Comparison of ENCODE assay signal across 8 cellular contexts in genomic region chr10:118045154-118045841, GRCh38. TPM values are rescaled to one million over a fixed set of nuclear protein-coding genes. Genes with fewer than 3 reads are reported as not detected.
DNase-seq lines count a peak whose midpoint lies in the region; ATAC-seq, FAIRE-seq and TF ChIP-seq lines count a peak whose summit lies in the region.

No MANE protein-coding gene starts in this region.

- H3K36me3 ChIP-seq in SJCRH30 (no peaks in the 10 kb centered on the region), sigmoid colon (no peaks in the 10 kb centered on the region)

- peaks cover 18% of the 10 kb centered on the region for H3K4me1 ChIP-seq in SJCRH30
- H3K4me1 ChIP-seq in sigmoid colon, result peaks cover 0 to 58% (median 47%) of the 10 kb centered on the region in 4 donors

- H3K4me3 ChIP-seq in SJCRH30 (peak overlapping the region; percentile 91), fibroblast of mammary gland (ENCODE audit: control insufficient read depth, low read depth, low read length) (peak overlapping the region; percentile 76), sigmoid colon (peak overlapping the region; percentile 86 to 96 (median 90))

- TF ChIP-seq CTCF in fibroblast of mammary gland (conservative IDR thresholded peaks at IDR 0.05; ENCODE audit: control insufficient read depth, insufficient read depth, low read depth, low read length) (no peak), sigmoid colon (IDR thresholded peaks at IDR 0.05) (no peak)

- H3K27ac ChIP-seq in SJCRH30 (no peak overlapping the region; the same call in 1 of the 2 replicates), sigmoid colon (peak overlapping the region; percentile 96 to 97 (median 97))

- no peaks in the 10 kb centered on the region for H3K9me3 ChIP-seq in SJCRH30 (replicated peaks)
- H3K9me3 ChIP-seq in sigmoid colon, result no peaks in the 10 kb centered on the region

- FAIRE-seq in GM18507 (lab: Jason Lieb, UNC), result peak; percentile 15

- WGBS in sigmoid colon, 2 donors, result 51 to 66% methylated on average over 8 of the region's 8 CpGs

- DNase-seq in GM18507 (ENCODE audit: extremely low spot score, insufficient read length, low read depth) (no peak), SJCRH30 (no peak), fibroblast of mammary gland (ENCODE audit: low read depth) (peak; percentile 7), sigmoid colon (no peak), HT-29 (ENCODE audit: low spot score) (no peak)
- DNase-seq in stimulated activated naive CD4-positive, alpha-beta T cell treated with Interleukin-2 at 50 U/mL for 16 hours (lab: John Stamatoyannopoulos, UW), result no peak
- no peak for DNase-seq in stimulated activated CD4-positive, alpha-beta T cell treated with anti-CD3 and anti-CD28 coated beads, Interleukin-4, amount 100 ng/mL, for 4 hours

- intact Hi-C loops in sigmoid colon (cut with DNase I), result loop anchor here (5.0 to 10.0 kb wide), 6 partner anchors 62 to 680 kb away; partner anchors contain the start of genes FAM204A and PDZD8

- ATAC-seq in HG03175 (IDR thresholded peaks at IDR 0.05; ENCODE audit: unreplicated experiment), result no peak

- H3K27me3 ChIP-seq in SJCRH30 (no peaks in the 10 kb centered on the region), sigmoid colon (no peaks in the 10 kb centered on the region)

- no peak for TF ChIP-seq EP300 in sigmoid colon (IDR thresholded peaks at IDR 0.05)

- TF ChIP-seq POLR2A in sigmoid colon (IDR thresholded peaks at IDR 0.05), result no peak

RNA-seq across cellular contexts. Expression of gene RAB11FIP2, which starts 1.4 kb away (rescaled TPM):
- total RNA-seq in SJCRH30 (2014; rRNA removed; shearing (Covaris generic)), result 19.6 and 26.6 TPM in 2 replicates
- 100 to 1,000 TPM in 1 of 4 donors, 10 to 100 TPM in 3; 40.3 to 166 (median 46.9) TPM for total RNA-seq in sigmoid colon
- 1 to 10 TPM; 1.4 to 3.8 (median 1.8) TPM for polyA plus RNA-seq in sigmoid colon
- total RNA-seq in HT-29 (2014; rRNA removed; shearing (Covaris generic)), result 0.64 and 2.3 TPM in 2 replicates
